28 cellular contexts compared by ENCODE assay signal in the genomic region with DNA sequence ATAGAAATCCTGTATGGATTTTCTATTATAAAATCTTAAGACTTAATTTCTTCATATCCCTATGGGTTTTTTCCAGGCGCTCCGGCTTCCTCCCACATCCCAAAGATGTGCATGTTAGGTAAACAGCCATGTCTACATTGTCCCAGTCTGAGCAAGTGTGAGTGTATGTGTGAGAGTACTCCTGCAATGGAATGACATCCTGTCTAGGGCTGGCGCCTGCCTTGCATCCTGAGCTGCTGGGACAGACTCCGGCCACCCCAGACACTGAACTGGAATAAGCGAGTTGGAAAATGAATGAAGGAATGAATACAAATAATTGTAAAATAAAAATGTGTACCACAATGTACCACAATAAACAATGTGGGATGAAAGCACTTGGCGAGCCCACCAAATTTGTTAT.
"Had no signal": no experiment of that assay in that cellular context is flagged by ENCODE, and none has a peak within 500 bp of the region (broad histone marks: within the 10 kb centered on the region; RNA-seq: fewer than 3 reads in every experiment).

No MANE protein-coding gene starts in this region.

- H3K36me3 Mint-ChIP-seq: natural killer cell, type B pancreatic cell had no signal

- H3K9me3 Mint-ChIP-seq: immature natural killer cell, natural killer cell had no signal

- H3K27ac Mint-ChIP-seq: type B pancreatic cell had no signal

- H3K9me3 ChIP-seq: esophagus squamous epithelium, left ventricle myocardium inferior, lower lobe of right lung, pancreas, testis, tibial artery had no signal

- DNase-seq: cortex of kidney; effector memory CD8-positive, alpha-beta T cell; erythroblast; esophagus squamous epithelium; foreskin melanocyte; glutamatergic neuron; hypothalamus; immature natural killer cell; islet precursor cell; kidney glomerular epithelial cell; left colon; left ventricle myocardium inferior; lower lobe of right lung; natural killer cell; occipital lobe; pancreas; stimulated activated CD4-positive, alpha-beta T cell treated with anti-CD3 and anti-CD28 coated beads, Interleukin-12 subunit alpha, Interleukin-12 subunit beta, amount 100 ng/mL, for 4 hours; stimulated activated CD4-positive, alpha-beta T cell treated with anti-CD3 and anti-CD28 coated beads, Interleukin-1b, Interleukin-23, amount 100 ng/mL, for 48 hours; stimulated activated CD4-positive, alpha-beta T cell treated with anti-CD3 and anti-CD28 coated beads, Interleukin-4, amount 100 ng/mL, for 1 hour; stimulated activated CD8-positive, alpha-beta memory T cell treated with anti-CD3 and anti-CD28 coated beads, Interleukin-4, amount 100 ng/mL, for 48 hours; stimulated activated naive CD4-positive, alpha-beta T cell treated with Interleukin-2 at 50 U/mL for 16 hours; substantia nigra; testis; tibial artery had no signal

- H3K4me2 ChIP-seq: smooth muscle cell had no signal

- H3K27ac ChIP-seq: esophagus squamous epithelium, left ventricle myocardium inferior, lower lobe of right lung, pancreas, testis, tibial artery had no signal

- H3K27me3 Mint-ChIP-seq: effector memory CD8-positive, alpha-beta T cell had no signal

- H3K4me3 Mint-ChIP-seq: effector memory CD8-positive, alpha-beta T cell; immature natural killer cell; natural killer cell; type B pancreatic cell had no signal

- H3K4me1 ChIP-seq: pancreas had no signal

- H3K36me3 ChIP-seq: esophagus squamous epithelium, left ventricle myocardium inferior, lower lobe of right lung, pancreas, tibial artery had no signal

- FAIRE-seq: endometrium, pancreas had no signal

- H3K4me3 ChIP-seq: esophagus squamous epithelium, left ventricle myocardium inferior, lower lobe of right lung, pancreas, smooth muscle cell, testis, tibial artery had no signal

- ATAC-seq: effector memory CD8-positive, alpha-beta T cell; left colon; lower lobe of right lung; natural killer cell; pancreas; sciatic nerve had no signal

- H3K27me3 ChIP-seq: esophagus squamous epithelium, pancreas, testis, tibial artery had no signal
